14 cellular contexts compared by ENCODE assay signal in the genomic region with DNA sequence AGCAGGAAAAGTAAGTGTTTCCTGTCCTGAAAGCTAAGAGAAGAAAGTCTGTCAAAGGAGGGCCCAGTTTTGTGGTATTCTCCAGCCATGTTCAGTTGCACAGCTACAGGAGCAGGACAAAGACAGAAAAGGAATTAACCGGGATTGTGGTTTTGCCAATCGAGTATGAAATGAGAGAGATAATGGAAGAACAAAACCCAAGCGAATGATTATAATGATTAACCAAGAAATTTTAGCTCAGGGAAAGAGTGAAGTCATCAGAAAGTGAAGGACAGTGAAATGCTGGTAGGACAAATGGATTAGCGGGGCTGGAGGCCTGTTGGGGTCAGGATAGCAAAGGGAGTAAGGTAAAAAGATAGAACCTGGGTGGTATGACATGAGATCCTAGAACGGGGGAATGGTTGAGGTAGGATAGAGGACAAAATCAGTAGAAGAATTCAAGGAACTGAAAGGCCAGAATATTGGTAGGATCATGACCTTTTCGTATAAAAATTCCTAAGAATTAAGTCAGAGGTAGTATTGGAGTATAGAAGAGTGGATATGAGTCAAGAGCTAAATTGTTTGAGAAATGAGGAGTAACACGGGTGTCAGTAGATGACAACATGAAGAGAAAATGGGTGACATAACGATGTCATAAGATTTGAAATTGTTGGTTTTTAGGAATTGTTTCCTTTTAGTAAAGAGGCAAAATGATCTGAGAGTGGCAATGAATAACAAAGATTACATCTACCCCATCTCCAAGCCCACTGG. TPM values are rescaled to one million over a fixed set of nuclear protein-coding genes. Genes with fewer than 3 reads are reported as not detected.
DNase-seq lines count a peak whose midpoint lies in the region; ATAC-seq and TF ChIP-seq lines count a peak whose summit lies in the region.
"Had no signal": no experiment of that assay in that cellular context is flagged by ENCODE, and none has a peak within 500 bp of the region (broad histone marks: within the 10 kb centered on the region; RNA-seq: fewer than 3 reads in every experiment).

No MANE protein-coding gene starts in this region.

- peaks cover 52% of the 10 kb centered on the region for H3K36me3 ChIP-seq in CD8-positive, alpha-beta T cell (ENCODE audit: insufficient read depth, low read length)

- no peaks in the 10 kb centered on the region for H3K9me3 ChIP-seq in CD8-positive, alpha-beta T cell (ENCODE audit: low read length)

- no peak overlapping the region for H3K4me3 ChIP-seq in CD8-positive, alpha-beta T cell (ENCODE audit: low read depth, low read length)

- POLR2A ChIA-PET in CD8-positive, alpha-beta T cell (lab: Charles Lee): no interaction called here
- POLR2A ChIA-PET in naive thymus-derived CD8-positive, alpha-beta T cell (lab: Charles Lee): interaction anchor here (1.6 kb wide), 1 partner anchor 246 kb away, joined by 7 read pairs; a partner anchor contains a TSS

- no peak for TF ChIP-seq CTCF in CD8-positive, alpha-beta T cell (IDR thresholded peaks at IDR 0.05)
- no peak for TF ChIP-seq CTCF in HFFc6 (IDR thresholded peaks at IDR 0.05)

- DNase-seq in CD8-positive, alpha-beta T cell: no peak
- DNase-seq in HFFc6 (peak; percentile 25), mesenteric fat pad (ENCODE audit: low spot score) (no peak), iPS-NIHi7 (ENCODE audit: extremely low spot score) (no peak), GDM1 (lab: John Stamatoyannopoulos, UW) (no peak)
- no peak for DNase-seq in naive thymus-derived CD8-positive, alpha-beta T cell
- DNase-seq: activated CD8-positive, alpha-beta memory T cell treated with anti-CD3 and anti-CD28 coated beads, Interleukin-2, amount 50 U/mL, for 4 hours; KBM-7; midbrain; NCI-H2107; retina had no signal

- no peak for ATAC-seq in CD8-positive, alpha-beta T cell
- ATAC-seq in naive thymus-derived CD8-positive, alpha-beta T cell: no peak
- no peak for ATAC-seq in GM18858 (IDR thresholded peaks at IDR 0.05; ENCODE audit: unreplicated experiment)
- ATAC-seq: esophagus mucosa had no signal

- H3K4me1 Mint-ChIP-seq in CD8-positive, alpha-beta T cell (ENCODE audit: low read depth): peaks cover 33% of the 10 kb centered on the region
- H3K4me1 Mint-ChIP-seq in HFFc6 (ENCODE audit: low read depth): peaks cover 22% of the 10 kb centered on the region
- H3K4me1 Mint-ChIP-seq in activated naive CD8-positive, alpha-beta T cell (ENCODE audit: low read depth): peaks cover 24% of the 10 kb centered on the region
- peaks cover 17 to 32% (median 21%) of the 10 kb centered on the region in 4 donors for H3K4me1 Mint-ChIP-seq in naive thymus-derived CD8-positive, alpha-beta T cell

- no peaks in the 10 kb centered on the region for H3K4me1 ChIP-seq in CD8-positive, alpha-beta T cell (ENCODE audit: insufficient read depth, low read length)

- H3K27me3 ChIP-seq in CD8-positive, alpha-beta T cell (ENCODE audit: insufficient read depth, low read length): no peaks in the 10 kb centered on the region

- no peak overlapping the region for H3K4me3 Mint-ChIP-seq in CD8-positive, alpha-beta T cell
- no peak overlapping the region for H3K4me3 Mint-ChIP-seq in HFFc6
- no peak overlapping the region for H3K4me3 Mint-ChIP-seq in activated naive CD8-positive, alpha-beta T cell
- no peak overlapping the region for H3K4me3 Mint-ChIP-seq in naive thymus-derived CD8-positive, alpha-beta T cell

- H3K27me3 Mint-ChIP-seq in CD8-positive, alpha-beta T cell (ENCODE audit: low read depth): no peaks in the 10 kb centered on the region
- no peaks in the 10 kb centered on the region for H3K27me3 Mint-ChIP-seq in HFFc6 (ENCODE audit: insufficient read depth)
- no peaks in the 10 kb centered on the region for H3K27me3 Mint-ChIP-seq in activated naive CD8-positive, alpha-beta T cell
- H3K27me3 Mint-ChIP-seq in naive thymus-derived CD8-positive, alpha-beta T cell: no peaks in the 10 kb centered on the region

- H3K36me3 Mint-ChIP-seq in CD8-positive, alpha-beta T cell: peaks cover 82% of the 10 kb centered on the region
- H3K36me3 Mint-ChIP-seq in HFFc6 (ENCODE audit: low read depth): peaks cover 12% of the 10 kb centered on the region
- peaks cover 20% of the 10 kb centered on the region for H3K36me3 Mint-ChIP-seq in activated naive CD8-positive, alpha-beta T cell
- peaks cover 4 to 92% (median 33%) of the 10 kb centered on the region in 3 donors for H3K36me3 Mint-ChIP-seq in naive thymus-derived CD8-positive, alpha-beta T cell

- CTCF ChIA-PET in CD8-positive, alpha-beta T cell (lab: Charles Lee): interaction anchor here (0.6 to 2.9 kb wide), 15 partner anchors 8 to 1887 kb away, joined by 3 to 24 read pairs (median 5); a partner anchor contains a TSS

- H3K27ac ChIP-seq in CD8-positive, alpha-beta T cell (ENCODE audit: low read depth, low read length): no peak overlapping the region

- H3K9me3 Mint-ChIP-seq in CD8-positive, alpha-beta T cell: no peaks in the 10 kb centered on the region
- H3K9me3 Mint-ChIP-seq in HFFc6: no peaks in the 10 kb centered on the region
- H3K9me3 Mint-ChIP-seq in activated naive CD8-positive, alpha-beta T cell (ENCODE audit: low read depth): no peaks in the 10 kb centered on the region
- H3K9me3 Mint-ChIP-seq in naive thymus-derived CD8-positive, alpha-beta T cell: no peaks in the 10 kb centered on the region

- intact Hi-C loops in CD8-positive, alpha-beta T cell (cut with DNase I, micrococcal nuclease): loop anchor here (2.0 to 10.0 kb wide), 8 partner anchors 53 to 871 kb away; a partner anchor contains a TSS

- peak overlapping the region; percentile 11 for H3K27ac Mint-ChIP-seq in CD8-positive, alpha-beta T cell
- peak overlapping the region; percentile 80 for H3K27ac Mint-ChIP-seq in HFFc6
- peak overlapping the region; percentile 84 for H3K27ac Mint-ChIP-seq in activated naive CD8-positive, alpha-beta T cell
- H3K27ac Mint-ChIP-seq in naive thymus-derived CD8-positive, alpha-beta T cell: peak overlapping the region in 9 of 10 donors; percentile 24 to 91 (median 49)

RNA-seq across cellular contexts. Expression of a gene that starts 52.8 kb away (rescaled TPM):
- 100 to 1,000 TPM; 155 to 166 TPM for total RNA-seq in CD8-positive, alpha-beta T cell
- 100 to 1,000 TPM; 105 to 119 (median 109) TPM for total RNA-seq in HFFc6 (2021; fragmentation: NEBNext Ultra II Directional; extraction: Animal tissue kit (Norgen Biotek cat#: 25700))
- 100 to 1,000 TPM; 171 to 183 TPM for total RNA-seq in naive thymus-derived CD8-positive, alpha-beta T cell
- 100 to 1,000 TPM in 1 of 3 donors, 10 to 100 TPM in 2; 87.4 to 105 (median 92.9) TPM for polyA plus RNA-seq in naive thymus-derived CD8-positive, alpha-beta T cell
- 49.5 TPM for total RNA-seq in mesenteric fat pad

Comparison
In these comparisons a context has a peak if more than half of its experiments do, and no peak if none do; other contexts are left out.
1. H3K27ac Mint-ChIP-seq: peak in every context shown above with its lines; median percentile 84 in activated naive CD8-positive, alpha-beta T cell; 80 in HFFc6; 49 in naive thymus-derived CD8-positive, alpha-beta T cell; 11 in CD8-positive, alpha-beta T cell.